In the genomic region with DNA sequence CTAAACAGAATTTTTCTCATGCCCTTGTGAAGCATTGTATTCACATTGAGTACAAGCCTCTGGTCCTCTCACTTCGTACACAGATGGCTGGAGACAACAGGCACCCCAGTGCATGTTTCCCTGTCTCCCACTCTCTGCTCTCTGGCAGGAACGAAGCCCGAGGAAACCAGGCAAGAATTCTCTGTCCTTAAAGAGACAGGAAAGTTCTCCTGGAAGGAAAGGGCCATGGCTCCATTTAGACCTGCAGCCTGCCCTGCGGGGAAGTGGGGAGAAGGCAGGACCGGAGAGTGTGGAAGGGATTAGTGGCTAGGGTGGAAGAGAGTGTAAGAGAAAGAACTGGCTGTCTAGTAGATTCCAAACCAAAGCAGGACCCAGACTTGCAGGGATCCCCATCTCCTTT, we compare ENCODE assay signal across 23 cellular contexts. TPM values are rescaled to one million over a fixed set of nuclear protein-coding genes. Genes with fewer than 3 reads are reported as not detected.
DNase-seq lines count a peak whose midpoint lies in the region; ATAC-seq and TF ChIP-seq lines count a peak whose summit lies in the region.
"Had no signal": no experiment of that assay in that cellular context is flagged by ENCODE, and none has a peak within 500 bp of the region (broad histone marks: within the 10 kb centered on the region; RNA-seq: fewer than 3 reads in every experiment).

No MANE protein-coding gene starts in this region.

- intact Hi-C loops in A673 (cut with micrococcal nuclease; ENCODE audit: unreplicated experiment): no loop called here

- H3K4me3 Mint-ChIP-seq in osteocyte (ENCODE audit: unreplicated experiment): no peak overlapping the region
- H3K4me3 Mint-ChIP-seq: CD14-positive monocyte; CD4-positive, alpha-beta memory T cell; CD4-positive, CD25-positive, alpha-beta regulatory T cell; CD8-positive, alpha-beta memory T cell had no signal

- BruUV-seq in A673 (replicated peaks; lab: Mats Ljungman, UMichigan): TSS peak; percentile 59

- TF ChIP-seq CTCF in A673 (conservative IDR thresholded peaks at IDR 0.05; ENCODE audit: low read depth, low read length) (no peak), WERI-Rb-1 (IDR thresholded peaks at IDR 0.05; ENCODE audit: low read depth, low read length) (no peak), osteocyte (IDR thresholded peaks at IDR 0.05) (no peak), coronary artery (IDR thresholded peaks at IDR 0.05) (no peak)

- no peak overlapping the region for H3K27ac Mint-ChIP-seq in osteocyte (ENCODE audit: unreplicated experiment)
- H3K27ac Mint-ChIP-seq: CD14-positive monocyte; CD4-positive, alpha-beta memory T cell; CD4-positive, CD25-positive, alpha-beta regulatory T cell; CD8-positive, alpha-beta memory T cell had no signal

- H3K9me3 Mint-ChIP-seq in osteocyte (ENCODE audit: unreplicated experiment): no peaks in the 10 kb centered on the region
- H3K9me3 Mint-ChIP-seq: CD8-positive, alpha-beta memory T cell had no signal

- H3K27me3 ChIP-seq in A673 (replicated peaks; ENCODE audit: insufficient read depth, low read depth, low read length, poor library complexity): no peaks in the 10 kb centered on the region
- no peaks in the 10 kb centered on the region for H3K27me3 ChIP-seq in WERI-Rb-1 (ENCODE audit: insufficient read depth, low read depth, severe bottlenecking)
- H3K27me3 ChIP-seq: BLaER1 had no signal

- no peak for ATAC-seq in GM21367 (IDR thresholded peaks at IDR 0.05; ENCODE audit: unreplicated experiment)
- ATAC-seq: A549 had no signal

- H3K9me3 ChIP-seq in A673 (ENCODE audit: low read depth, low read length, poor library complexity, severe bottlenecking): peaks cover 4% of the 10 kb centered on the region
- H3K9me3 ChIP-seq in WERI-Rb-1 (ENCODE audit: severe bottlenecking): no peaks in the 10 kb centered on the region
- H3K9me3 ChIP-seq: A549, BE2C had no signal

- H3K4me1 ChIP-seq in A673 (ENCODE audit: insufficient read depth, low read length, poor library complexity, severe bottlenecking): peaks cover 18% of the 10 kb centered on the region
- H3K4me1 ChIP-seq: A549, BE2C had no signal

- no peaks in the 10 kb centered on the region for H3K36me3 Mint-ChIP-seq in osteocyte (ENCODE audit: unreplicated experiment)
- H3K36me3 Mint-ChIP-seq: CD14-positive monocyte; CD4-positive, alpha-beta memory T cell; CD4-positive, CD25-positive, alpha-beta regulatory T cell; CD8-positive, alpha-beta memory T cell had no signal

- POLR2A ChIA-PET in A673 (lab: Charles Lee; ENCODE audit: low non-redundant PET): no interaction called here

- H3K4me3 ChIP-seq in A673 (ENCODE audit: low read depth, low read length, poor library complexity, severe bottlenecking) (no peak overlapping the region), WERI-Rb-1 (ENCODE audit: low read depth, low read length) (no peak overlapping the region), coronary artery (no peak overlapping the region)
- H3K4me3 ChIP-seq: A549, BLaER1 had no signal

- CTCF ChIA-PET in A673 (lab: Charles Lee): no interaction called here

- DNase-seq in NCI-H82 (lab: John Stamatoyannopoulos, UW) (peak; percentile 21), NCI-H82 treated with DMSO at 0.1 percent for 48 hours (lab: John Stamatoyannopoulos, UW; ENCODE audit: unreplicated experiment) (no peak), A673 (ENCODE audit: low spot score) (no peak), WERI-Rb-1 (no peak), osteocyte (ENCODE audit: extremely low spot score, unreplicated experiment) (peak; percentile 66), coronary artery (ENCODE audit: low spot score) (no peak), NCI-H1436 treated with DMSO at 0.1 percent for 48 hours (lab: John Stamatoyannopoulos, UW) (no peak)
- DNase-seq: ACHN; BE2C; C1 segment of cervical spinal cord; Calu3; CD4-positive, alpha-beta memory T cell; CD4-positive, CD25-positive, alpha-beta regulatory T cell; CD8-positive, alpha-beta memory T cell; COR-L47; DMS79 treated with DMSO at 0.1 percent for 48 hours; GF-D8 had no signal

- H3K27ac ChIP-seq in A673 (ENCODE audit: low read depth, low read length, poor library complexity, severe bottlenecking): peak overlapping the region; percentile 27
- peak overlapping the region; percentile 90 for H3K27ac ChIP-seq in WERI-Rb-1
- no peak overlapping the region for H3K27ac ChIP-seq in coronary artery
- H3K27ac ChIP-seq: 22Rv1, A549, BLaER1 had no signal

- peaks cover 41% of the 10 kb centered on the region for H3K27me3 Mint-ChIP-seq in osteocyte (ENCODE audit: unreplicated experiment)

- H3K4me1 Mint-ChIP-seq in osteocyte (ENCODE audit: unreplicated experiment): no peaks in the 10 kb centered on the region
- H3K4me1 Mint-ChIP-seq: CD14-positive monocyte; CD4-positive, alpha-beta memory T cell; CD4-positive, CD25-positive, alpha-beta regulatory T cell; CD8-positive, alpha-beta memory T cell had no signal

- no peaks in the 10 kb centered on the region for H3K36me3 ChIP-seq in A673 (ENCODE audit: insufficient read depth, low read length, poor library complexity, severe bottlenecking)
- H3K36me3 ChIP-seq in WERI-Rb-1: peaks cover 22% of the 10 kb centered on the region
- H3K36me3 ChIP-seq: BE2C, BLaER1 had no signal

RNA-seq across cellular contexts. Expression of a gene that starts 15.5 kb away (rescaled TPM):
- total RNA-seq in A673 (2021): 49.7 and 70.6 TPM in 2 replicates
- not detected in 2 replicates for total RNA-seq in osteocyte
- total RNA-seq: A172; Calu3; CD4-positive, alpha-beta memory T cell; CD4-positive, CD25-positive, alpha-beta regulatory T cell; CD8-positive, alpha-beta memory T cell had no signal

Comparison
In these comparisons a context has a peak if more than half of its experiments do, and no peak if none do; other contexts are left out.
1. DNase-seq: peak in NCI-H82 (single experiment) and osteocyte (single experiment); none in NCI-H82 treated with DMSO at 0.1 percent for 48 hours (single experiment), A673 (single experiment), WERI-Rb-1 (single experiment), coronary artery (single experiment) and NCI-H1436 treated with DMSO at 0.1 percent for 48 hours (single experiment).
2. H3K27ac ChIP-seq: peak in A673 (single experiment) and WERI-Rb-1 (single experiment); none in coronary artery (0 of 2).
3. RNA of a gene that starts 15.5 kb away (total RNA-seq): 49.7 to 70.6 TPM in A673; not detected in osteocyte; every median in the first group is over 10 times any median in the second.